ENCODE assay signal across 10 cellular contexts in the genomic region with DNA sequence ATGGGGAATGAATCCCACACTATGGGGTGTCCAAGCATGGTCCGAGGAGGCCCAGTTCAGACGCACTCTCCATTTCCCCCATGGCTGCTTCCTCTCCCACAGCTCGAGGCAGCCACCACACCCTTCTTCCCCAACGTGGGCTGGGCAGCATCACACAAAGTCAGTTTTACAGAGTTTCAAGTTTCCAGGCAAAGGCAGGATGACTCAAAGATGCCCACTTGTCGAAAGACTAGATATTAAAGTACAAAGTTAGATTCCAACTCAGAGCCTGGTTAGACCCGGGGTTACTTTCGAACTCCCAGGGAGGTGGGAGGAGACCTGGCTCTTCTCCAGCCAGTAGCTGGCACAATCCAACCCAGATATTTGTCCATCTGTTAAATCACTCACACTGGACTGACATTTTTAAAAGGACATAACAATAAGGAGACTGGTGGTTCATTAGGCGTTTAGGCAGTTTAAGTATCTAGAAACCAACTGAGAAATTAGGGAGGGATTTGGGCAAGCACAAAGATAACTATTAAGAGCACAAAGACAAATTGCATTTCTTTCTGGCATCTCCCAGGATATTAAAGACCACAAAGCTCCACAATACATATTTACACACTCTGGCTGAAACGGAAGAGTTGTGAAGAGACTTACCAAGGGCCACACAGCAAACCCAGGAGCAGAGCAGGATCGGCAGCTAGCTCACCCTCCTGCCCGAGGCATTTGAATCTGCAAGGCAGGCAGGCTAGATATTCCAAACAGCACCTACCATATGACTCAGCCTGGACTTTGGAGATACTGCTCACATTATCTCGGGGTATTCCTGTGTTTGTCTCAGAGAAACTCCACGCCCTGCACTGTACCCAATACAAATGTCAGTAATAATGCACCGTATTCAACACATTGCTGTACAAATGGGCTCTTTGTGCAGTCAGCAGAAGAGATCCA. TPM values are rescaled to one million over a fixed set of nuclear protein-coding genes. Genes with fewer than 3 reads are reported as not detected.
DNase-seq lines count a peak whose midpoint lies in the region; ATAC-seq and TF ChIP-seq lines count a peak whose summit lies in the region.
"Had no signal": no experiment of that assay in that cellular context is flagged by ENCODE, and none has a peak within 500 bp of the region (broad histone marks: within the 10 kb centered on the region; RNA-seq: fewer than 3 reads in every experiment).

No MANE protein-coding gene starts in this region.

- no peak overlapping the region for H2BK5ac ChIP-seq in IMR-90 (ENCODE audit: low read depth, low read length, poor library complexity, severe bottlenecking)

- H3K4me2 ChIP-seq in IMR-90 (ENCODE audit: low read depth, low read length), result no peak overlapping the region; the same call in 1 of the 2 replicates

- H3K36me3 Mint-ChIP-seq in MCF 10A (ENCODE audit: insufficient read depth, unreplicated experiment), result no peaks in the 10 kb centered on the region
- H3K36me3 Mint-ChIP-seq in stimulated activated naive B cell treated with anti-CD40 and anti-IgM and Interleukin-4, amounts not matched to agents 10 μg/mL and 1 μg/mL and 100 μg/mL, for 72 hours, result peaks cover 0 to 9% of the 10 kb centered on the region in 2 donors
- H3K36me3 Mint-ChIP-seq in activated CD4-positive, alpha-beta memory T cell treated with anti-CD3 and anti-CD28 coated beads for 36 hours, result no peaks in the 10 kb centered on the region
- H3K36me3 Mint-ChIP-seq: natural killer cell had no signal

- no peak overlapping the region for H4K5ac ChIP-seq in IMR-90 (ENCODE audit: low read depth, low read length)

- H3K23ac ChIP-seq in IMR-90 (ENCODE audit: low read depth, low read length), result no peak overlapping the region

- 38% methylated on average over 3 of the region's 14 CpGs; no CpG with 5 or more reads in 1 of the 2 experiments for WGBS in IMR-90 (ENCODE audit: extremely low coverage in 2 of 2, insufficient read length in 1 of 2), 2 experiments

- no peak overlapping the region for H3K56ac ChIP-seq in IMR-90 (ENCODE audit: extremely low read depth, insufficient read depth, low read length)

- H2AK5ac ChIP-seq in IMR-90 (ENCODE audit: low read depth, low read length), result no peak overlapping the region

- ATAC-seq in IMR-90 (ENCODE audit: low read depth), result peak; percentile 51; the same call in 1 of the 2 replicates
- ATAC-seq in stimulated activated naive B cell treated with anti-CD40 and anti-IgM and Interleukin-4, amounts not matched to agents 10 μg/mL and 1 μg/mL and 100 μg/mL, for 72 hours (replicated peaks), result no peak
- ATAC-seq in GM21381 (IDR thresholded peaks at IDR 0.05; ENCODE audit: unreplicated experiment), result no peak

- TF ChIP-seq CTCF in IMR-90 (conservative IDR thresholded peaks at IDR 0.05; ENCODE audit: low read depth, low read length) (no peak), MCF 10A (IDR thresholded peaks at IDR 0.05; ENCODE audit: unreplicated experiment) (no peak)

- no peak overlapping the region for H3K27ac ChIP-seq in IMR-90 (ENCODE audit: insufficient read depth, low read length)

- no peak overlapping the region for H3K4me3 ChIP-seq in IMR-90 (ENCODE audit: insufficient read depth, low read depth, low read length)

- in situ Hi-C loops in IMR-90 (cut with MboI; ENCODE audit: low sequenced_read_pairs), result no loop called here

- H3K14ac ChIP-seq in IMR-90 (replicated peaks; ENCODE audit: low read depth, low read length), result no peak overlapping the region

- H2BK120ac ChIP-seq in IMR-90 (ENCODE audit: low read depth, low read length), result no peak overlapping the region

- H2AFZ ChIP-seq in IMR-90 (replicated peaks; ENCODE audit: low read length, poor library complexity), result peak overlapping the region; percentile 12

- H2BK20ac ChIP-seq in IMR-90 (ENCODE audit: low read depth, low read length), result no peak overlapping the region

- TF ChIP-seq POLR2A in IMR-90 (IDR thresholded peaks at IDR 0.05; ENCODE audit: low read depth, low read length), result no peak

- intact Hi-C loops in IMR-90 (cut with micrococcal nuclease) (no loop called here), MCF 10A (cut with micrococcal nuclease) (loop anchor here (1.0 kb wide), 1 partner anchor 29 kb away; no protein-coding TSS in a partner anchor)
- intact Hi-C loops in activated CD4-positive, alpha-beta memory T cell treated with anti-CD3 and anti-CD28 coated beads for 36 hours (cut with micrococcal nuclease), result loop anchor here (5.0 kb wide), 1 partner anchor 387 kb away; a partner anchor contains a TSS

- H3K18ac ChIP-seq in IMR-90 (ENCODE audit: low read depth, low read length), result no peak overlapping the region

- peaks cover 5% of the 10 kb centered on the region for H3K4me1 Mint-ChIP-seq in MCF 10A (ENCODE audit: insufficient read depth, unreplicated experiment)
- peaks cover 0 to 7% of the 10 kb centered on the region in 2 donors for H3K4me1 Mint-ChIP-seq in stimulated activated naive B cell treated with anti-CD40 and anti-IgM and Interleukin-4, amounts not matched to agents 10 μg/mL and 1 μg/mL and 100 μg/mL, for 72 hours
- H3K4me1 Mint-ChIP-seq in activated CD4-positive, alpha-beta memory T cell treated with anti-CD3 and anti-CD28 coated beads for 36 hours (ENCODE audit: low read depth), result peaks cover 6% of the 10 kb centered on the region

- H2BK15ac ChIP-seq in IMR-90 (ENCODE audit: low read depth, low read length), result no peak overlapping the region

- dilution Hi-C loops in IMR-90 (cut with HindIII; ENCODE audit: low sequenced_read_pairs, unreplicated experiment), result no loop called here

- H4K8ac ChIP-seq in IMR-90 (ENCODE audit: low read depth in 2 of 2, low read length in 2 of 2), result no peak overlapping the region

- H3K4me3 Mint-ChIP-seq in MCF 10A (ENCODE audit: unreplicated experiment), result no peak overlapping the region
- no peak overlapping the region for H3K4me3 Mint-ChIP-seq in stimulated activated naive B cell treated with anti-CD40 and anti-IgM and Interleukin-4, amounts not matched to agents 10 μg/mL and 1 μg/mL and 100 μg/mL, for 72 hours
- no peak overlapping the region for H3K4me3 Mint-ChIP-seq in activated CD4-positive, alpha-beta memory T cell treated with anti-CD3 and anti-CD28 coated beads for 36 hours
- H3K4me3 Mint-ChIP-seq: natural killer cell had no signal

- no peaks in the 10 kb centered on the region; the same call in 1 of the 2 replicates for H3K4me1 ChIP-seq in IMR-90 (ENCODE audit: control insufficient read depth, insufficient read depth, low read length)

- no peak overlapping the region for H3K9ac ChIP-seq in IMR-90 (ENCODE audit: low read depth, low read length)

- POLR2A ChIA-PET in IMR-90 (lab: Charles Lee; ENCODE audit: unreplicated experiment), result no interaction called here
- POLR2A ChIA-PET in MCF 10A (lab: Yijun Ruan, JAX), result interaction anchor here (0.6 to 1.9 kb wide), 7 partner anchors 22 to 229 kb away, joined by 3 to 16 read pairs (median 3); no protein-coding TSS in a partner anchor
- POLR2A ChIA-PET in activated CD4-positive, alpha-beta memory T cell treated with anti-CD3 and anti-CD28 coated beads for 36 hours (lab: Charles Lee), result no interaction called here

- CTCF ChIA-PET in IMR-90 (lab: Yijun Ruan, JAX) (no interaction called here), MCF 10A (lab: Yijun Ruan, JAX) (interaction anchor here (0.6 to 0.8 kb wide), 3 partner anchors 9 to 1524 kb away, joined by 3 read pairs; no protein-coding TSS in a partner anchor)
- CTCF ChIA-PET in activated CD4-positive, alpha-beta memory T cell treated with anti-CD3 and anti-CD28 coated beads for 36 hours (lab: Charles Lee), result interaction anchor here (0.5 kb wide), 1 partner anchor 83 kb away, joined by 4 read pairs; no protein-coding TSS in a partner anchor

- H4K91ac ChIP-seq in IMR-90 (ENCODE audit: insufficient read depth, low read depth, low read length), result no peak overlapping the region

- no peaks in the 10 kb centered on the region for H3K9me3 ChIP-seq in IMR-90 (ENCODE audit: control insufficient read depth, insufficient read depth, low read length)

- no peaks in the 10 kb centered on the region for H3K9me3 Mint-ChIP-seq in MCF 10A (ENCODE audit: unreplicated experiment)
- H3K9me3 Mint-ChIP-seq in stimulated activated naive B cell treated with anti-CD40 and anti-IgM and Interleukin-4, amounts not matched to agents 10 μg/mL and 1 μg/mL and 100 μg/mL, for 72 hours, result no peaks in the 10 kb centered on the region
- H3K9me3 Mint-ChIP-seq in activated CD4-positive, alpha-beta memory T cell treated with anti-CD3 and anti-CD28 coated beads for 36 hours, result no peaks in the 10 kb centered on the region
- H3K9me3 Mint-ChIP-seq: natural killer cell had no signal

- no peaks in the 10 kb centered on the region for H3K27me3 Mint-ChIP-seq in MCF 10A (ENCODE audit: insufficient read depth, unreplicated experiment)
- no peaks in the 10 kb centered on the region for H3K27me3 Mint-ChIP-seq in stimulated activated naive B cell treated with anti-CD40 and anti-IgM and Interleukin-4, amounts not matched to agents 10 μg/mL and 1 μg/mL and 100 μg/mL, for 72 hours
- H3K27me3 Mint-ChIP-seq in activated CD4-positive, alpha-beta memory T cell treated with anti-CD3 and anti-CD28 coated beads for 36 hours, result peaks cover 4% of the 10 kb centered on the region

- H3K36me3 ChIP-seq in IMR-90 (ENCODE audit: control insufficient read depth, insufficient read depth, low read length), result no peaks in the 10 kb centered on the region

- H4K20me1 ChIP-seq in IMR-90 (ENCODE audit: insufficient read depth, low read length), result no peaks in the 10 kb centered on the region

- H3K4ac ChIP-seq in IMR-90 (ENCODE audit: low read depth, low read length), result no peak overlapping the region

- no peaks in the 10 kb centered on the region for H3K79me1 ChIP-seq in IMR-90 (ENCODE audit: low read depth in 1 of 2, low read length in 2 of 2)

- no peak overlapping the region for H2AK9ac ChIP-seq in IMR-90 (replicated peaks; ENCODE audit: low read depth, low read length, poor library complexity)

- DNase-seq in IMR-90 (peak; percentile 45), MCF 10A (ENCODE audit: unreplicated experiment) (peak; percentile 88), iris pigment epithelial cell (ENCODE audit: low read depth) (peak; percentile 70)
- DNase-seq in stimulated activated naive B cell treated with anti-CD40 and anti-IgM and Interleukin-4, amounts not matched to agents 10 μg/mL and 1 μg/mL and 100 μg/mL, for 72 hours, result no peak
- DNase-seq in stimulated activated CD4-positive, alpha-beta T cell treated with anti-CD3 and anti-CD28 coated beads, Interleukin-4, amount 100 ng/mL, for 24 hours, result no peak
- DNase-seq in activated CD4-positive, alpha-beta T cell treated with anti-CD3 and anti-CD28 coated beads, Interleukin-2, amount 50 U/mL, for 4 hours, result no peak
- DNase-seq in activated CD4-positive, alpha-beta memory T cell treated with anti-CD3 and anti-CD28 coated beads for 36 hours, result no peak
- DNase-seq: natural killer cell had no signal

- no peak for TF ChIP-seq RAD21 in IMR-90 (IDR thresholded peaks at IDR 0.05; ENCODE audit: low read length)

- peaks cover 2% of the 10 kb centered on the region; the same call in 1 of the 2 replicates for H3K27me3 ChIP-seq in IMR-90 (ENCODE audit: control insufficient read depth, insufficient read depth, low read length)

- no peak overlapping the region for H3K27ac Mint-ChIP-seq in MCF 10A (ENCODE audit: low read depth, unreplicated experiment)
- peak overlapping the region; percentile 72 for H3K27ac Mint-ChIP-seq in stimulated activated naive B cell treated with anti-CD40 and anti-IgM and Interleukin-4, amounts not matched to agents 10 μg/mL and 1 μg/mL and 100 μg/mL, for 72 hours
- no peak overlapping the region for H3K27ac Mint-ChIP-seq in activated CD4-positive, alpha-beta memory T cell treated with anti-CD3 and anti-CD28 coated beads for 36 hours

- no TSS peak for BruUV-seq in IMR-90 (replicated peaks; lab: Mats Ljungman, UMichigan)
- BruUV-seq in MCF 10A (replicated peaks; lab: Mats Ljungman, UMichigan), result TSS peak; percentile 27

- H3K9me1 ChIP-seq in IMR-90 (ENCODE audit: insufficient read depth, low read length), result no peaks in the 10 kb centered on the region

RNA-seq across cellular contexts. Expression of a gene that starts 34.8 kb away (rescaled TPM):
- total RNA-seq in IMR-90 (2012; rRNA removed), result 0.28 and 0.36 TPM in 2 replicates
- polyA plus RNA-seq in IMR-90 (2012; rRNA removed), result 0.09 and 0.14 TPM in 2 replicates
- 0.05 and 0.10 TPM in 2 replicates for polyA plus RNA-seq in IMR-90 (2012; cell fraction: cytosol; rRNA removed)
- 0.11 TPM in 1 of 2 replicates, not detected in the other for polyA plus RNA-seq in IMR-90 (2012; cell fraction: nucleus; rRNA removed; ENCODE audit: low replicate concordance)
- 1.9 and 7.0 TPM in 2 replicates for total RNA-seq in MCF 10A (2022)
- total RNA-seq in activated CD4-positive, alpha-beta memory T cell treated with anti-CD3 and anti-CD28 coated beads for 36 hours, result under 1 TPM; 0.36 to 0.43 TPM
- total RNA-seq: T-helper 2 cell treated with Interferon-gamma antibody and Interleukin-4, amounts not matched to agents 100 ng/mL and 5 ng/mL, for 36 hours had no signal

Comparison
In these comparisons a context has a peak if more than half of its experiments do, and no peak if none do; other contexts are left out.
1. DNase-seq: peak in IMR-90 (single experiment), MCF 10A (single experiment) and iris pigment epithelial cell (single experiment); none in stimulated activated naive B cell treated with anti-CD40 and anti-IgM and Interleukin-4, amounts not matched to agents 10 μg/mL and 1 μg/mL and 100 μg/mL, for 72 hours (single experiment), stimulated activated CD4-positive, alpha-beta T cell treated with anti-CD3 and anti-CD28 coated beads, Interleukin-4, amount 100 ng/mL, for 24 hours (single experiment), activated CD4-positive, alpha-beta T cell treated with anti-CD3 and anti-CD28 coated beads, Interleukin-2, amount 50 U/mL, for 4 hours (0 of 2) and activated CD4-positive, alpha-beta memory T cell treated with anti-CD3 and anti-CD28 coated beads for 36 hours (single experiment).